Comparison of ENCODE assay signal across 10 cellular contexts in genomic region chr10:69181433-69181832, GRCh38. TPM values are rescaled to one million over a fixed set of nuclear protein-coding genes. Genes with fewer than 3 reads are reported as not detected.
DNase-seq lines count a peak whose midpoint lies in the region; ATAC-seq, FAIRE-seq and TF ChIP-seq lines count a peak whose summit lies in the region.
"Had no signal": no experiment of that assay in that cellular context is flagged by ENCODE, and none has a peak within 500 bp of the region (broad histone marks: within the 10 kb centered on the region; RNA-seq: fewer than 3 reads in every experiment).

No MANE protein-coding gene starts in this region.

- no peaks in the 10 kb centered on the region for H3K27me3 ChIP-seq in subcutaneous abdominal adipose tissue (ENCODE audit: control insufficient read depth in 5 of 5, insufficient read depth in 4 of 5, low read length in 5 of 5)

- TF ChIP-seq CTCF in kidney (IDR thresholded peaks at IDR 0.05; ENCODE audit: borderline replicate concordance, extremely low read depth, insufficient read depth): no peak

- intact Hi-C loops in kidney (cut with DNase I): no loop called here

- H3K27ac Mint-ChIP-seq in activated naive CD4-positive, alpha-beta T cell treated with anti-CD3 and anti-CD28 coated beads, Interleukin-2, amount 50 U/mL, for 72 hours: peak overlapping the region; percentile 97 to 100

- no peaks in the 10 kb centered on the region for H3K27me3 Mint-ChIP-seq in activated T-cell treated with anti-CD3 and anti-CD28 coated beads, Interleukin-2, amount 50 U/mL, for 4 hours (ENCODE audit: low read depth)

- peaks cover 47% of the 10 kb centered on the region for H3K4me1 Mint-ChIP-seq in activated T-cell treated with anti-CD3 and anti-CD28 coated beads, Interleukin-2, amount 50 U/mL, for 4 hours (ENCODE audit: low read depth)

- no peaks in the 10 kb centered on the region for H3K9me3 Mint-ChIP-seq in activated T-cell treated with anti-CD3 and anti-CD28 coated beads, Interleukin-2, amount 50 U/mL, for 4 hours
- H3K9me3 Mint-ChIP-seq in activated naive CD4-positive, alpha-beta T cell treated with anti-CD3 and anti-CD28 coated beads, Interleukin-2, amount 50 U/mL, for 72 hours: no peaks in the 10 kb centered on the region

- H3K4me3 Mint-ChIP-seq in activated T-cell treated with anti-CD3 and anti-CD28 coated beads, Interleukin-2, amount 50 U/mL, for 4 hours: peak overlapping the region; percentile 94

- peaks cover 16% of the 10 kb centered on the region for H3K36me3 Mint-ChIP-seq in activated T-cell treated with anti-CD3 and anti-CD28 coated beads, Interleukin-2, amount 50 U/mL, for 4 hours (ENCODE audit: insufficient read depth)
- peaks cover 8% of the 10 kb centered on the region in 2 donors for H3K36me3 Mint-ChIP-seq in activated naive CD4-positive, alpha-beta T cell treated with anti-CD3 and anti-CD28 coated beads, Interleukin-2, amount 50 U/mL, for 72 hours

- H3K36me3 ChIP-seq in kidney (ENCODE audit: control insufficient read depth in 1 of 2, insufficient read depth in 2 of 2, low read length in 2 of 2) (peaks cover 5 to 15% of the 10 kb centered on the region in 2 donors), subcutaneous abdominal adipose tissue (ENCODE audit: control insufficient read depth in 5 of 5, insufficient read depth in 5 of 5, low read length in 5 of 5) (peaks cover 3 to 22% (median 10%) of the 10 kb centered on the region in 5 donors)

- H3K4me1 ChIP-seq in kidney (ENCODE audit: control insufficient read depth in 1 of 2, insufficient read depth in 1 of 2, low read depth in 1 of 2, low read length in 2 of 2) (peaks cover 8 to 15% of the 10 kb centered on the region in 2 donors), subcutaneous abdominal adipose tissue (ENCODE audit: control insufficient read depth in 5 of 5, insufficient read depth in 5 of 5, low read length in 5 of 5) (peaks cover 8 to 31% (median 24%) of the 10 kb centered on the region in 5 donors)

- peak overlapping the region in 1 of 2 donors; percentile 92 for H3K9ac ChIP-seq in kidney (ENCODE audit: low read length in 2 of 2)
- peak overlapping the region in 4 of 5 donors; percentile 95 to 100 (median 98) for H3K9ac ChIP-seq in subcutaneous abdominal adipose tissue (ENCODE audit: low read length in 5 of 5)

- peak overlapping the region; percentile 97 to 99 for H3K4me3 ChIP-seq in kidney (ENCODE audit: low read length in 2 of 2)
- peak overlapping the region in 3 of 5 donors; percentile 92 to 98 (median 97) for H3K4me3 ChIP-seq in subcutaneous abdominal adipose tissue (ENCODE audit: low read depth in 1 of 5, low read length in 5 of 5)

- no peak for ATAC-seq in activated T-cell treated with anti-CD3 and anti-CD28 coated beads, Interleukin-2, amount 50 U/mL, for 4 hours
- no peak for ATAC-seq in activated naive CD4-positive, alpha-beta T cell treated with anti-CD3 and anti-CD28 coated beads, Interleukin-2, amount 50 U/mL, for 72 hours
- ATAC-seq in GM18909 (IDR thresholded peaks at IDR 0.05; ENCODE audit: poor library complexity, unreplicated experiment): no peak
- no peak for ATAC-seq in GM19324 (IDR thresholded peaks at IDR 0.05; ENCODE audit: low FRiP score, unreplicated experiment)
- no peak for ATAC-seq in HG02610 (IDR thresholded peaks at IDR 0.05; ENCODE audit: unreplicated experiment)
- ATAC-seq: left colon had no signal

- H3K9me3 ChIP-seq in kidney (ENCODE audit: control insufficient read depth in 1 of 2, low read length in 2 of 2): no peaks in the 10 kb centered on the region
- H3K9me3 ChIP-seq in subcutaneous abdominal adipose tissue (ENCODE audit: control insufficient read depth in 5 of 5, low read length in 5 of 5): no peaks in the 10 kb centered on the region

- no peak overlapping the region for H3K27ac ChIP-seq in kidney (ENCODE audit: low read depth in 2 of 2, low read length in 2 of 2)
- H3K27ac ChIP-seq in subcutaneous abdominal adipose tissue (ENCODE audit: low read depth, low read length): no peak overlapping the region

- no peak for FAIRE-seq in kidney (lab: Jason Lieb, UNC)

- DNase-seq in activated T-cell treated with anti-CD3 and anti-CD28 coated beads, Interleukin-2, amount 50 U/mL, for 4 hours: no peak
- no peak for DNase-seq in activated T-cell treated with anti-CD3 and anti-CD28 coated beads for 4 hours
- no peak for DNase-seq in activated naive CD4-positive, alpha-beta T cell treated with anti-CD3 and anti-CD28 coated beads, Interleukin-2, amount 50 U/mL, for 72 hours (ENCODE audit: low spot score in 2 of 2)
- DNase-seq in kidney: no peak
- DNase-seq: left colon had no signal

RNA-seq across cellular contexts. Expression of gene SUPV3L1, which starts 1.4 kb away (rescaled TPM):
- total RNA-seq in activated T-cell treated with anti-CD3 and anti-CD28 coated beads, Interleukin-2, amount 50 U/mL, for 4 hours: 10 to 100 TPM; 62.3 to 70.0 (median 63.0) TPM
- total RNA-seq in activated naive CD4-positive, alpha-beta T cell treated with anti-CD3 and anti-CD28 coated beads, Interleukin-2, amount 50 U/mL, for 72 hours: 10 to 100 TPM; 44.4 to 45.9 TPM
- total RNA-seq in kidney: 25.1 TPM
- 48.3 TPM for polyA plus RNA-seq in kidney (ENCODE audit: insufficient read depth, low read depth, low replicate concordance)

RNA-seq across cellular contexts. Expression of gene HKDC1, which starts 38.7 kb away (rescaled TPM):
- under 1 TPM in 2 of 3 donors, not detected in 1; 0.05 to 0.54 TPM for total RNA-seq in activated T-cell treated with anti-CD3 and anti-CD28 coated beads, Interleukin-2, amount 50 U/mL, for 4 hours
- total RNA-seq in activated naive CD4-positive, alpha-beta T cell treated with anti-CD3 and anti-CD28 coated beads, Interleukin-2, amount 50 U/mL, for 72 hours: under 1 TPM; 0.41 to 0.46 TPM
- total RNA-seq in kidney: 27.4 TPM
- 8.3 TPM for polyA plus RNA-seq in kidney (ENCODE audit: insufficient read depth, low read depth, low replicate concordance)
- total RNA-seq: urinary bladder had no signal

RNA-seq across cellular contexts. Expression of gene VPS26A, which starts 57.5 kb away (rescaled TPM):
- total RNA-seq in activated T-cell treated with anti-CD3 and anti-CD28 coated beads, Interleukin-2, amount 50 U/mL, for 4 hours: 10 to 100 TPM; 25.9 to 30.5 (median 29.9) TPM
- 10 to 100 TPM; 33.5 to 66.0 TPM for total RNA-seq in activated naive CD4-positive, alpha-beta T cell treated with anti-CD3 and anti-CD28 coated beads, Interleukin-2, amount 50 U/mL, for 72 hours
- 52.5 TPM for total RNA-seq in kidney
- polyA plus RNA-seq in kidney (ENCODE audit: insufficient read depth, low read depth, low replicate concordance): 38.9 TPM

Comparison
In these comparisons a context has a peak if more than half of its experiments do, and no peak if none do; other contexts are left out.
1. RNA of gene HKDC1, which starts 38.7 kb away (total RNA-seq): 27.4 TPM in kidney (single experiment); 0.41 to 0.46 TPM in activated naive CD4-positive, alpha-beta T cell treated with anti-CD3 and anti-CD28 coated beads, Interleukin-2, amount 50 U/mL, for 72 hours and 0.05 to 0.54 TPM in activated T-cell treated with anti-CD3 and anti-CD28 coated beads, Interleukin-2, amount 50 U/mL, for 4 hours; every median in the first group is over 10 times any median in the second.